9 cellular contexts compared by ENCODE assay signal in the genomic region with DNA sequence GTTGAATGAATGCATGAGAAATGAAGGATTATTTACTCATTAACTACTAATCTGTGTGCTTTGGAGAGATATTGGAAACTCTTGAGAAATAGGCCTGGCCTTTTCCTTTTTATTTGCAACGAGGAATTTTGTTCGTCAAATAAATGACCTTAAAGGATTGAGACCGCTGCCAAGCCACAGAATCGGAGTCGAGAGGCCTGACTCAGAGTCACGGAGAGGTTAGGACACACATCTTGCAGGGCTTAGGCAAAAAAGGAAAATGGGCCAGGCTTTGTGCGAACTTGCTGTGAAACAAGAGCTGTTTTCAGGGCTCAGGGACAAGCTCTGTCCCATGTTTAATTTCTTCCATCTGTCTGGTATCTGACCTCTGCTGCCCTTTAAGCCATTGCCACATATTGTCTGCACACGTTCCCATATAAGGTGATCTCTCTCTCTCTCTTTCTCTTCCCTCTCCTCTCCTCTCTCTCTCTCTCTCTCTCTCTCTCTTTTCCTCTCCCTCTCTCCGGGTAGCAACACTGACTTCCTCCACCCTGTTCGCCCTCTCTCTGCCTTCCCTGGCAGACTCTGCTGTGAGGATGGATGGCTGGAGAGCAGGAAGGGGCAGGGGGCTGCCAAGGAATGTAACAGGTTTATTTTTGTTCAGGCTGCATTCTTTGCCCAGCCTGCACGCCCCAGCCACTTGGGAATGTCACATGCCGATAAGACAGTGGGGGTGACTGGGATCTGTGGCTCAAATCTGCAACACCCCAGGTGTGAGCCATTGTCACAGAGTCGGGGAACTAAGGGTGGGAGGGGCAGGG. TPM values are rescaled to one million over a fixed set of nuclear protein-coding genes. Genes with fewer than 3 reads are reported as not detected.
DNase-seq lines count a peak whose midpoint lies in the region; ATAC-seq and TF ChIP-seq lines count a peak whose summit lies in the region.
"Had no signal": no experiment of that assay in that cellular context is flagged by ENCODE, and none has a peak within 500 bp of the region (broad histone marks: within the 10 kb centered on the region; RNA-seq: fewer than 3 reads in every experiment).

No MANE protein-coding gene starts in this region.

- H3K27ac ChIP-seq in body of pancreas (peak overlapping the region; percentile 21 to 64 (median 40)), stomach (peak overlapping the region; percentile 75 to 92 (median 86))

- POLR2A ChIA-PET in HEK293T (lab: Yijun Ruan, JAX), result no interaction called here

- TF ChIP-seq CTCF in body of pancreas (IDR thresholded peaks at IDR 0.05) (peak in 4 of 7 experiments; percentile 7 to 31 (median 18)), stomach (IDR thresholded peaks at IDR 0.05) (peak in 1 of 7 experiments; percentile 28)

- DNase-seq in HS-27A (ENCODE audit: low read depth) (peak; percentile 69), body of pancreas (peak; percentile 49 to 77 (median 60)), islet precursor cell (peak; percentile 61), stomach (peak; percentile 77), HEK293T (ENCODE audit: extremely low spot score) (no peak), NCI-H748 treated with DMSO at 0.1 percent for 48 hours (lab: John Stamatoyannopoulos, UW) (no peak)

- H3K36me3 ChIP-seq in body of pancreas (replicated peaks in 1 of 2; ENCODE audit: insufficient read depth in 1 of 2, low read depth in 2 of 2) (no peaks in the 10 kb centered on the region), stomach (no peaks in the 10 kb centered on the region)

- H3K4me3 ChIP-seq in body of pancreas (no peak overlapping the region), stomach (no peak overlapping the region)

- H3K27me3 ChIP-seq in body of pancreas (no peaks in the 10 kb centered on the region), stomach (no peaks in the 10 kb centered on the region)

- ATAC-seq in body of pancreas (peak; percentile 65), HG02973 (IDR thresholded peaks at IDR 0.05; ENCODE audit: unreplicated experiment) (no peak), HG03159 (IDR thresholded peaks at IDR 0.05; ENCODE audit: unreplicated experiment) (no peak)
- ATAC-seq: HCT116 had no signal

- peak; percentile 80 for TF ChIP-seq EP300 in stomach (IDR thresholded peaks at IDR 0.05)

- WGBS in body of pancreas, 2 donors, result 11 to 17% methylated on average over 13 of the region's 13 CpGs
- WGBS in stomach, 5 donors, result 12 to 31% (median 18%) methylated on average over 13 of the region's 13 CpGs

- H3K4me1 ChIP-seq in body of pancreas, result peaks cover 25% of the 10 kb centered on the region
- H3K4me1 ChIP-seq in stomach, result peaks cover 13 to 49% (median 30%) of the 10 kb centered on the region in 4 donors

- TF ChIP-seq POLR2A in body of pancreas (IDR thresholded peaks at IDR 0.05) (no peak), stomach (IDR thresholded peaks at IDR 0.05) (no peak)

- CTCF ChIA-PET in HEK293T (lab: Yijun Ruan, JAX), result no interaction called here

- intact Hi-C loops in body of pancreas (cut with DNase I), result no loop called here
- intact Hi-C loops in stomach (cut with DNase I; ENCODE audit: low total_unique reads), result no loop called here

- no peaks in the 10 kb centered on the region for H3K9me3 ChIP-seq in body of pancreas
- no peaks in the 10 kb centered on the region for H3K9me3 ChIP-seq in stomach

TF ChIP-seq in HEK293T, 16 proteins besides CTCF, POLR2A, EP300 and RAD21:
- no peak for TF ChIP-seq FOXK2 (IDR thresholded peaks at IDR 0.05)
- TF ChIP-seq FOXA1 (IDR thresholded peaks at IDR 0.05), result no peak
- TF ChIP-seq ARNT (IDR thresholded peaks at IDR 0.05), result no peak

RNA-seq across cellular contexts. Expression of a gene that starts 14.9 kb away (rescaled TPM):
- total RNA-seq in body of pancreas (1 to 10 TPM; 5.2 to 6.3 TPM), stomach (10 to 100 TPM in 3 of 5 donors, 1 to 10 TPM in 2; 2.0 to 50.2 (median 10.7) TPM)
- 1 to 10 TPM; 3.5 to 5.7 (median 4.9) TPM for polyA plus RNA-seq in stomach

Comparison
In these comparisons a context has a peak if more than half of its experiments do, and no peak if none do; other contexts are left out.
1. DNase-seq: peak in HS-27A (single experiment), body of pancreas (4 of 4), islet precursor cell (single experiment) and stomach (single experiment); none in HEK293T (single experiment) and NCI-H748 treated with DMSO at 0.1 percent for 48 hours (single experiment).